In the genomic region with DNA sequence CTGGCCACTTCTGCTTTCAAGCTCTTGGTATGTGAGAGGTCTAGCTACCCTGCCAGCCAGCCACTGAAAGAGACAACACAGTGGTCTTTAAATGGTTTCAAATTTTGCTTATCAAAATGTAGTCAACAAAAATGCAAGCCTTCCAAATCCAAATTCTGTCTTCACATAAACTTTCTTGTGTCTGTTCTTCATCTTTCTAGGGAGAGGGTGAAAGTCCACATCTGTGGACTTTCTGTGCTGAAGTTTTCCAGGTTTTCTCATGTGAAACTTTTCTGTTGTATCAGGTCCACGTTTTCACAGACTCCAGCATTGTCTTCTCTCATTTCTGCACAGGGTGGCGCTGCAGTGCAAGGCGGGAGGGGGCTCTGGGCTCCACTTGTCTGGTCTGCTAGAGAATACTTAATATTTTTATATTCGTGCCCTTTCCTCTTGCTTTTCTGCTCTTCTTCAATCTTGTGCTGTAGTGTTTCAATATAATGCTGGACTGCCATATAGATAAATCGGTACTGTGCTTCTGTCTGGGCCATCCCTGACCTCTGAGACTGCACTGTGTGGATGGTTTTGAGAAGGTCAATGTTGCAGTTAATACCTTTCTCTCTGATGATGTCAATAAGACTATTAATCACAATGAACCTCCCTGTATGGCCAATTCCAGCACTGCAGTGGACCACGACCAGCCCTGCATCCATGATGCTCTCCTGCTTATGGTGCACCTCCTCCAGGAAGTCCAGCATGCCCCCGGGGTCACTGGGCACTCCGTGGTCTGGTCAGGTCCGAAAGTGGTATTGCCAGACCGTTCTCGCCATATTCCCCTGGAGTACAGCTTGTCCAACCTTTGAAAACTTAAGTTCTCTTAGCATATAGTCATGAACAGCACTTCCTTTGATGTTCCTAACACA, we compare ENCODE assay signal across 1 cellular context.
TF ChIP-seq lines count a peak whose summit lies in the region.

No MANE protein-coding gene starts in this region.

TF ChIP-seq in HepG2, 621 proteins besides CTCF, POLR2A, EP300 and RAD21 (continued from another document):
- TF ChIP-seq GPN1 (CRISPR knock-in tag; IDR thresholded peaks at IDR 0.05; ENCODE audit: borderline replicate concordance) (no peak), HOXD1 (CRISPR knock-in tag; IDR thresholded peaks at IDR 0.05) (no peak), SMARCE1 (IDR thresholded peaks at IDR 0.05; ENCODE audit: borderline replicate concordance) (no peak), PPARG (CRISPR knock-in tag; conservative IDR thresholded peaks at IDR 0.05) (0 out of 2 replicates have a peak, but pooled peaks have one; percentile 44), ZNF800 (CRISPR knock-in tag; IDR thresholded peaks at IDR 0.05) (peak; percentile 60; the same call in 1 of the 2 replicates), ARID2 (CRISPR knock-in tag; IDR thresholded peaks at IDR 0.05; ENCODE audit: borderline replicate concordance) (no peak), ZFP90 (CRISPR knock-in tag; IDR thresholded peaks at IDR 0.05; ENCODE audit: borderline replicate concordance) (0 out of 2 replicates have a peak, but pooled peaks have one; percentile 27), EHMT2 (IDR thresholded peaks at IDR 0.05; ENCODE audit: borderline replicate concordance, low read depth, low read length) (no peak), HDAC6 (IDR thresholded peaks at IDR 0.05; ENCODE audit: low read depth, low read length) (no peak), SRSF4 (IDR thresholded peaks at IDR 0.05; ENCODE audit: low read depth, low read length, poor library complexity, severe bottlenecking) (no peak)
- TF ChIP-seq, protein P1, sequence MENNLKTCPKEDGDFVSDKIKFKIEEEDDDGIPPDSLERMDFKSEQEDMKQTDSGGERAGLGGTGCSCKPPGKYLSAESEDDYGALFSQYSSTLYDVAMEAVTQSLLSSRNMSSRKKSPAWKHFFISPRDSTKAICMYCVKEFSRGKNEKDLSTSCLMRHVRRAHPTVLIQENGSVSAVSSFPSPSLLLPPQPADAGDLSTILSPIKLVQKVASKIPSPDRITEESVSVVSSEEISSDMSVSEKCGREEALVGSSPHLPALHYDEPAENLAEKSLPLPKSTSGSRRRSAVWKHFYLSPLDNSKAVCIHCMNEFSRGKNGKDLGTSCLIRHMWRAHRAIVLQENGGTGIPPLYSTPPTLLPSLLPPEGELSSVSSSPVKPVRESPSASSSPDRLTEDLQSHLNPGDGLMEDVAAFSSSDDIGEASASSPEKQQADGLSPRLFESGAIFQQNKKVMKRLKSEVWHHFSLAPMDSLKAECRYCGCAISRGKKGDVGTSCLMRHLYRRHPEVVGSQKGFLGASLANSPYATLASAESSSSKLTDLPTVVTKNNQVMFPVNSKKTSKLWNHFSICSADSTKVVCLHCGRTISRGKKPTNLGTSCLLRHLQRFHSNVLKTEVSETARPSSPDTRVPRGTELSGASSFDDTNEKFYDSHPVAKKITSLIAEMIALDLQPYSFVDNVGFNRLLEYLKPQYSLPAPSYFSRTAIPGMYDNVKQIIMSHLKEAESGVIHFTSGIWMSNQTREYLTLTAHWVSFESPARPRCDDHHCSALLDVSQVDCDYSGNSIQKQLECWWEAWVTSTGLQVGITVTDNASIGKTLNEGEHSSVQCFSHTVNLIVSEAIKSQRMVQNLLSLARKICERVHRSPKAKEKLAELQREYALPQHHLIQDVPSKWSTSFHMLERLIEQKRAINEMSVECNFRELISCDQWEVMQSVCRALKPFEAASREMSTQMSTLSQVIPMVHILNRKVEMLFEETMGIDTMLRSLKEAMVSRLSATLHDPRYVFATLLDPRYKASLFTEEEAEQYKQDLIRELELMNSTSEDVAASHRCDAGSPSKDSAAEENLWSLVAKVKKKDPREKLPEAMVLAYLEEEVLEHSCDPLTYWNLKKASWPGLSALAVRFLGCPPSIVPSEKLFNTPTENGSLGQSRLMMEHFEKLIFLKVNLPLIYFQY (CRISPR knock-in tag; IDR thresholded peaks at IDR 0.05; ENCODE audit: borderline replicate concordance) = peak; percentile 61; the same call in 1 of the 2 replicates
